ENCODE assay signal across 9 cellular contexts in the genomic region with DNA sequence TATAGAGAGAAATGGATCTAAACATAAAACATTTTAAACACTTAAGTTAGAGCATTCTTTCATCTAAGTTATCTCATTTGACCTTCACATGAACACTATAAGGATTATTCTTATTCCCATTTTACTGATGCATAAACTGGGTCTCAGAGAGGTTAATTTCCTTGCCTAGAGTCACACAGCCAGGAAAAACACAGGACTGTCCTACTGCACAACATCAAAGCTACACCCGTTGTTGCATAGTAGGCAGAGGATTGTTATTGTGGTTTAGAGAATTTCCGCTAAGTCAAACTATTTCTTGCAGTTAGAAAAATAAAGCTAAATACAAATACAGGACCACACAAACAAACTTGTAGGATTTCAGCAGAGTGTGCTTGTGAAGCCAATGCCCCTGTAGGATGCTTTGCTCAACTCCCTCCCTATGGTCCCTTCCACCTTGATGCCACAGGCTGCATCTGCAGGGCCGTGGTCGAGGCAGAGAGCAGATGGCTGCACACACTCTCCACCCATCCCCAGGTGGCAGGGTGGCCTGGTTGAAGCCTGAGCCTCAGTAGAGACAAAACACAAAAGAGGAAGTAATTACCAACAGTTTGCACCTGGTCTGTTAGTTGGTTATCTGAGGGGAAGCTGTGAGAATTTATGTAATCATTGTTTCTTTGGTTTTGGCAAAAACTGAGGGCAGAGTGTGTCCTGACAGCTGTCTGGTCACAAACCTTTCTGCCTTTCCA. TPM values are rescaled to one million over a fixed set of nuclear protein-coding genes. Genes with fewer than 3 reads are reported as not detected.
DNase-seq lines count a peak whose midpoint lies in the region; ATAC-seq and TF ChIP-seq lines count a peak whose summit lies in the region.
"Had no signal": no experiment of that assay in that cellular context is flagged by ENCODE, and none has a peak within 500 bp of the region (broad histone marks: within the 10 kb centered on the region; RNA-seq: fewer than 3 reads in every experiment).

No MANE protein-coding gene starts in this region.

- TF ChIP-seq EP300 in suprapubic skin (IDR thresholded peaks at IDR 0.05) = no peak

- peaks cover 4% of the 10 kb centered on the region for H3K36me3 Mint-ChIP-seq in T-helper 1 cell treated with Interleukin-12 subunit alpha and Interleukin-12 subunit beta and Interleukin-4 antibody, amounts not matched to agents 30 μg/mL and 1 μg/mL, for 36 hours (ENCODE audit: low read depth)

- 0 out of 3 replicates have a peak, but pooled peaks have one; percentile 17 for TF ChIP-seq CTCF in GM12872 (IDR thresholded peaks at IDR 0.05; ENCODE audit: insufficient read depth, low read depth, low read length)
- TF ChIP-seq CTCF in RWPE1 (conservative IDR thresholded peaks at IDR 0.05; ENCODE audit: low read depth) = no peak
- no peak for TF ChIP-seq CTCF in suprapubic skin (IDR thresholded peaks at IDR 0.05)

- no peaks in the 10 kb centered on the region for H3K4me1 ChIP-seq in suprapubic skin

- TF ChIP-seq POLR2A in suprapubic skin (IDR thresholded peaks at IDR 0.05) = no peak

- H3K27ac ChIP-seq in RWPE1 (no peak overlapping the region), suprapubic skin (no peak overlapping the region)

- no peaks in the 10 kb centered on the region for H3K27me3 Mint-ChIP-seq in T-helper 1 cell treated with Interleukin-12 subunit alpha and Interleukin-12 subunit beta and Interleukin-4 antibody, amounts not matched to agents 30 μg/mL and 1 μg/mL, for 36 hours (ENCODE audit: low read depth)

- peak; percentile 89 for ATAC-seq in GM19468 (IDR thresholded peaks at IDR 0.05; ENCODE audit: extremely low read depth, unreplicated experiment)
- ATAC-seq in HG03457 (IDR thresholded peaks at IDR 0.05; ENCODE audit: unreplicated experiment) = peak; percentile 71

- H3K27ac Mint-ChIP-seq in T-helper 1 cell treated with Interleukin-12 subunit alpha and Interleukin-12 subunit beta and Interleukin-4 antibody, amounts not matched to agents 30 μg/mL and 1 μg/mL, for 36 hours = peak overlapping the region; percentile 46

- no peaks in the 10 kb centered on the region for H3K9me3 Mint-ChIP-seq in T-helper 1 cell treated with Interleukin-12 subunit alpha and Interleukin-12 subunit beta and Interleukin-4 antibody, amounts not matched to agents 30 μg/mL and 1 μg/mL, for 36 hours

- no peak overlapping the region for H3K4me3 ChIP-seq in suprapubic skin

- 89% methylated on average over 2 of the region's 4 CpGs for WGBS in suprapubic skin

- POLR2A ChIA-PET in RWPE1 (lab: Yijun Ruan, JAX; ENCODE audit: low non-redundant PET) = no interaction called here

- H3K27me3 ChIP-seq in suprapubic skin = no peaks in the 10 kb centered on the region

- H3K4me3 Mint-ChIP-seq in T-helper 1 cell treated with Interleukin-12 subunit alpha and Interleukin-12 subunit beta and Interleukin-4 antibody, amounts not matched to agents 30 μg/mL and 1 μg/mL, for 36 hours = no peak overlapping the region

- peaks cover 19% of the 10 kb centered on the region for H3K4me1 Mint-ChIP-seq in T-helper 1 cell treated with Interleukin-12 subunit alpha and Interleukin-12 subunit beta and Interleukin-4 antibody, amounts not matched to agents 30 μg/mL and 1 μg/mL, for 36 hours (ENCODE audit: low read depth)

- peaks cover 10% of the 10 kb centered on the region for H3K36me3 ChIP-seq in suprapubic skin

- CTCF ChIA-PET in RWPE1 (lab: Yijun Ruan, JAX) = no interaction called here

- no peaks in the 10 kb centered on the region for H3K9me3 ChIP-seq in suprapubic skin

- no peak for DNase-seq in RWPE1 (ENCODE audit: low spot score)
- no peak for DNase-seq in suprapubic skin (ENCODE audit: low spot score in 2 of 2)
- DNase-seq in kidney glomerular epithelial cell (lab: John Stamatoyannopoulos, UW) = no peak
- DNase-seq in NCI-H2196 (lab: John Stamatoyannopoulos, UW; ENCODE audit: unreplicated experiment) = no peak

RNA-seq across cellular contexts. Expression of a gene that starts 41.1 kb away (rescaled TPM):
- total RNA-seq in suprapubic skin = 1 to 10 TPM; 1.1 to 2.3 (median 1.5) TPM

RNA-seq across cellular contexts. Expression of a gene that starts 55.6 kb away (rescaled TPM):
- total RNA-seq in suprapubic skin = not detected
- total RNA-seq: urinary bladder had no signal
